8 cellular contexts compared by ENCODE assay signal in the genomic region with DNA sequence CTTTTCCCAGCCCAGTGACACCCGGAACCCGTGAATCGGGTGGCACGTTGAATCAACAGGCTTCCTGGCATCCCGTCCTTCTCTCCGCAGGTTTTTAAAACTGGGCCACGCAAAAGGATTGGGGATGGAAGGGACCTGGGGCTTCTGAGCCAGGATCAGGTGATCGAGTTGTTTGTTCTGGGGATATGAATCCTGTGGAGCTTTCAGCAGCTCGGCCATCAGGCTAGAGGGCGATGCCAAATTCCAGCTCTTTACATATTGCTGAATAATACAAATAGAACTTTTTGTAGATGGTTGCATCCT. TPM values are rescaled to one million over a fixed set of nuclear protein-coding genes. Genes with fewer than 3 reads are reported as not detected.
DNase-seq lines count a peak whose midpoint lies in the region; ATAC-seq lines count a peak whose summit lies in the region.

No MANE protein-coding gene starts in this region.

- no peak for ATAC-seq in GM18870 (IDR thresholded peaks at IDR 0.05; ENCODE audit: unreplicated experiment)

- no peaks in the 10 kb centered on the region for H3K9me3 Mint-ChIP-seq in T-helper 1 cell treated with Interleukin-12 subunit alpha and Interleukin-12 subunit beta and Interleukin-4 antibody, amounts not matched to agents 30 μg/mL and 1 μg/mL, for 36 hours
- no peaks in the 10 kb centered on the region for H3K9me3 Mint-ChIP-seq in activated T-helper 1 cell treated with anti-CD3 and anti-CD28 coated beads, Interleukin-12 subunit alpha, Interleukin-12 subunit beta, Interleukin-2, Interleukin-4 antibody, amounts not matched to agents 30 ng/mL and 10 ng/mL and 1 ng/mL, durations not matched to agents 14 hours and 24 hours and 36 hours
- H3K9me3 Mint-ChIP-seq in immature natural killer cell: no peaks in the 10 kb centered on the region

- intact Hi-C loops in activated T-helper 1 cell treated with anti-CD3 and anti-CD28 coated beads, Interleukin-12 subunit alpha, Interleukin-12 subunit beta, Interleukin-2, Interleukin-4 antibody, amounts not matched to agents 30 ng/mL and 10 ng/mL and 1 ng/mL, durations not matched to agents 14 hours and 24 hours and 36 hours (cut with micrococcal nuclease): loop anchor here (1.0 to 5.0 kb wide), 4 partner anchors 17 to 290 kb away; partner anchors contain the start of genes BLTP2, PHF12, PIGS and PROCA1

- peaks cover 43% of the 10 kb centered on the region for H3K4me1 Mint-ChIP-seq in T-helper 1 cell treated with Interleukin-12 subunit alpha and Interleukin-12 subunit beta and Interleukin-4 antibody, amounts not matched to agents 30 μg/mL and 1 μg/mL, for 36 hours (ENCODE audit: low read depth)
- H3K4me1 Mint-ChIP-seq in activated T-helper 1 cell treated with anti-CD3 and anti-CD28 coated beads, Interleukin-12 subunit alpha, Interleukin-12 subunit beta, Interleukin-2, Interleukin-4 antibody, amounts not matched to agents 30 ng/mL and 10 ng/mL and 1 ng/mL, durations not matched to agents 14 hours and 24 hours and 36 hours (ENCODE audit: low read depth): peaks cover 55% of the 10 kb centered on the region
- H3K4me1 Mint-ChIP-seq in immature natural killer cell: peaks cover 60 to 74% of the 10 kb centered on the region in 2 donors

- H3K27ac ChIP-seq in temporal lobe (ENCODE audit: low read depth, low read length): peak overlapping the region; percentile 93

- H3K27me3 Mint-ChIP-seq in T-helper 1 cell treated with Interleukin-12 subunit alpha and Interleukin-12 subunit beta and Interleukin-4 antibody, amounts not matched to agents 30 μg/mL and 1 μg/mL, for 36 hours (ENCODE audit: low read depth): no peaks in the 10 kb centered on the region
- H3K27me3 Mint-ChIP-seq in activated T-helper 1 cell treated with anti-CD3 and anti-CD28 coated beads, Interleukin-12 subunit alpha, Interleukin-12 subunit beta, Interleukin-2, Interleukin-4 antibody, amounts not matched to agents 30 ng/mL and 10 ng/mL and 1 ng/mL, durations not matched to agents 14 hours and 24 hours and 36 hours (ENCODE audit: insufficient read depth): no peaks in the 10 kb centered on the region
- H3K27me3 Mint-ChIP-seq in immature natural killer cell (ENCODE audit: low read depth in 3 of 3): peaks cover 8 to 18% (median 9%) of the 10 kb centered on the region in 3 donors

- peaks cover 40% of the 10 kb centered on the region for H3K36me3 Mint-ChIP-seq in T-helper 1 cell treated with Interleukin-12 subunit alpha and Interleukin-12 subunit beta and Interleukin-4 antibody, amounts not matched to agents 30 μg/mL and 1 μg/mL, for 36 hours (ENCODE audit: low read depth)
- H3K36me3 Mint-ChIP-seq in activated T-helper 1 cell treated with anti-CD3 and anti-CD28 coated beads, Interleukin-12 subunit alpha, Interleukin-12 subunit beta, Interleukin-2, Interleukin-4 antibody, amounts not matched to agents 30 ng/mL and 10 ng/mL and 1 ng/mL, durations not matched to agents 14 hours and 24 hours and 36 hours (ENCODE audit: low read depth): peaks cover 38% of the 10 kb centered on the region
- H3K36me3 Mint-ChIP-seq in immature natural killer cell: peaks cover 0 to 8% (median 8%) of the 10 kb centered on the region in 3 donors

- peak overlapping the region; percentile 100 for H3K4me3 Mint-ChIP-seq in T-helper 1 cell treated with Interleukin-12 subunit alpha and Interleukin-12 subunit beta and Interleukin-4 antibody, amounts not matched to agents 30 μg/mL and 1 μg/mL, for 36 hours
- H3K4me3 Mint-ChIP-seq in activated T-helper 1 cell treated with anti-CD3 and anti-CD28 coated beads, Interleukin-12 subunit alpha, Interleukin-12 subunit beta, Interleukin-2, Interleukin-4 antibody, amounts not matched to agents 30 ng/mL and 10 ng/mL and 1 ng/mL, durations not matched to agents 14 hours and 24 hours and 36 hours: peak overlapping the region; percentile 100
- peak overlapping the region; percentile 97 to 100 (median 100) for H3K4me3 Mint-ChIP-seq in immature natural killer cell

- H3K27ac Mint-ChIP-seq in T-helper 1 cell treated with Interleukin-12 subunit alpha and Interleukin-12 subunit beta and Interleukin-4 antibody, amounts not matched to agents 30 μg/mL and 1 μg/mL, for 36 hours: peak overlapping the region; percentile 99
- peak overlapping the region; percentile 99 for H3K27ac Mint-ChIP-seq in activated T-helper 1 cell treated with anti-CD3 and anti-CD28 coated beads, Interleukin-12 subunit alpha, Interleukin-12 subunit beta, Interleukin-2, Interleukin-4 antibody, amounts not matched to agents 30 ng/mL and 10 ng/mL and 1 ng/mL, durations not matched to agents 14 hours and 24 hours and 36 hours
- H3K27ac Mint-ChIP-seq in immature natural killer cell: peak overlapping the region; percentile 99 to 100 (median 100)

- DNase-seq in T-helper 1 cell: no peak
- DNase-seq in activated T-helper 1 cell treated with anti-CD3 and anti-CD28 coated beads, Interleukin-12 subunit alpha, Interleukin-12 subunit beta, Interleukin-2, Interleukin-4 antibody, amounts not matched to agents 30 ng/mL and 10 ng/mL and 1 ng/mL, durations not matched to agents 14 hours and 24 hours and 36 hours (ENCODE audit: low spot score): no peak
- no peak for DNase-seq in immature natural killer cell
- no peak for DNase-seq in KG1 (lab: John Stamatoyannopoulos, UW)
- no peak for DNase-seq in NCI-H69 (lab: John Stamatoyannopoulos, UW)

RNA-seq across cellular contexts. Expression of gene SUPT6H, which starts 0.5 kb away (rescaled TPM):
- 106 and 108 TPM in 2 replicates for total RNA-seq in activated T-helper 1 cell treated with anti-CD3 and anti-CD28 coated beads, Interleukin-12 subunit alpha, Interleukin-12 subunit beta, Interleukin-2, Interleukin-4 antibody, amounts not matched to agents 30 ng/mL and 10 ng/mL and 1 ng/mL, durations not matched to agents 14 hours and 24 hours and 36 hours
- polyA plus RNA-seq in immature natural killer cell: 10 to 100 TPM in 1 of 3 donors, 1 to 10 TPM in 2; 5.2 to 18.3 (median 7.4) TPM
- 38.1 TPM for total RNA-seq in temporal lobe

RNA-seq across cellular contexts. Expression of gene SDF2, which starts 0.8 kb away (rescaled TPM):
- 47.9 and 51.0 TPM in 2 replicates for total RNA-seq in activated T-helper 1 cell treated with anti-CD3 and anti-CD28 coated beads, Interleukin-12 subunit alpha, Interleukin-12 subunit beta, Interleukin-2, Interleukin-4 antibody, amounts not matched to agents 30 ng/mL and 10 ng/mL and 1 ng/mL, durations not matched to agents 14 hours and 24 hours and 36 hours
- polyA plus RNA-seq in immature natural killer cell: 100 to 1,000 TPM; 101 to 153 (median 112) TPM
- total RNA-seq in temporal lobe: 29.0 TPM

RNA-seq across cellular contexts. Expression of gene BLTP2, which starts 17.5 kb away (rescaled TPM):
- total RNA-seq in activated T-helper 1 cell treated with anti-CD3 and anti-CD28 coated beads, Interleukin-12 subunit alpha, Interleukin-12 subunit beta, Interleukin-2, Interleukin-4 antibody, amounts not matched to agents 30 ng/mL and 10 ng/mL and 1 ng/mL, durations not matched to agents 14 hours and 24 hours and 36 hours: 210 and 212 TPM in 2 replicates
- 10 to 100 TPM; 16.1 to 43.2 (median 24.3) TPM for polyA plus RNA-seq in immature natural killer cell
- 73.8 TPM for total RNA-seq in temporal lobe

RNA-seq across cellular contexts. Expression of gene RSKR, which starts 48.5 kb away (rescaled TPM):
- 38.4 and 42.9 TPM in 2 replicates for total RNA-seq in activated T-helper 1 cell treated with anti-CD3 and anti-CD28 coated beads, Interleukin-12 subunit alpha, Interleukin-12 subunit beta, Interleukin-2, Interleukin-4 antibody, amounts not matched to agents 30 ng/mL and 10 ng/mL and 1 ng/mL, durations not matched to agents 14 hours and 24 hours and 36 hours
- under 1 TPM in 1 of 3 donors, not detected in 2; 0.73 TPM for polyA plus RNA-seq in immature natural killer cell
- total RNA-seq in temporal lobe: 14.8 TPM

RNA-seq across cellular contexts. Expression of gene PROCA1, which starts 49.2 kb away (rescaled TPM):
- 4.4 and 5.2 TPM in 2 replicates for total RNA-seq in activated T-helper 1 cell treated with anti-CD3 and anti-CD28 coated beads, Interleukin-12 subunit alpha, Interleukin-12 subunit beta, Interleukin-2, Interleukin-4 antibody, amounts not matched to agents 30 ng/mL and 10 ng/mL and 1 ng/mL, durations not matched to agents 14 hours and 24 hours and 36 hours
- polyA plus RNA-seq in immature natural killer cell: 1 to 10 TPM in 1 of 3 donors, under 1 TPM in 2; 0.59 to 1.8 (median 0.60) TPM
- 3.4 TPM for total RNA-seq in temporal lobe
